Comparison of ENCODE assay signal across 21 cellular contexts in the genomic region with DNA sequence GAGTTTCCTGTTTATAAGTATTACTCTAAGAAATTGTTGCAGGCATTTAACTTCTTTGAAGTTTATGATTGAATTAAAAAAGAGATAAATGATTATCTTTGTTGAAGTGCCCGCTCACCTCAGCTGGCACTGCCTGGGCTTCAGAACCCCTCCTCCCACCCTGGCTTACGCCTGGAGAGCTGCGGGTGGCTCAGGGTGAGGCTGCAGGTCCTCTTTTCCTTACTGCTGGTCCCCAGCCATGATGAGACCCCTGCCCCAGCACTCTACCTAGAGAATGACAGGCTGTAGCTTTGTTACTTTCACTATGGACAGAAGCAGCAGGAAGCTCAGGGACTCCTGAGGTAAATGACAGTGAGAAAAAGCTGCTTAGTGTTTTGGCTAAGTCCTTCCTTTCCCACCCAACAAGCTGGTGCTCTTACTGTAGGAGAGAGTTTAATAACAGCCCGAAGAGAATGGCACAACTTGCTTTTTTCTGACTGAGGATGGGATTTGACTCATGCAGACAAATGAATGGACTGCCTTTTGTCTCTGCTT.
"Had no signal": no experiment of that assay in that cellular context is flagged by ENCODE, and none has a peak within 500 bp of the region (broad histone marks: within the 10 kb centered on the region; RNA-seq: fewer than 3 reads in every experiment).

No MANE protein-coding gene starts in this region.

- H3K36me3 ChIP-seq: cardiac muscle cell, sigmoid colon, upper lobe of right lung had no signal

- H3K9me3 ChIP-seq: esophagus muscularis mucosa, sigmoid colon, stomach, testis, upper lobe of right lung had no signal

- H3K27me3 ChIP-seq: cardiac muscle cell, esophagus muscularis mucosa, sigmoid colon, stomach, testis, upper lobe of right lung had no signal

- H3K4me3 Mint-ChIP-seq: activated CD4-positive, alpha-beta memory T cell treated with anti-CD3 and anti-CD28 coated beads, Interleukin-2, amount 10 ng/mL, durations not matched to agents 7 days and 5 days; activated CD4-positive, alpha-beta T cell treated with anti-CD3 and anti-CD28 coated beads, Interleukin-2, amount 10 ng/mL, durations not matched to agents 24 days and 14 days; activated naive CD4-positive, alpha-beta T cell treated with anti-CD3 and anti-CD28 coated beads, Interleukin-2, amount 10 ng/mL, durations not matched to agents 7 days and 5 days; effector memory CD8-positive, alpha-beta T cell; memory B cell; nephron; stimulated activated memory B cell treated with anti-CD40 and anti-IgM and Interleukin-4, amounts not matched to agents 10 μg/mL and 1 μg/mL and 100 μg/mL, for 72 hours had no signal

- H3K4me2 ChIP-seq: smooth muscle cell had no signal

- H3K4me3 ChIP-seq: cardiac muscle cell, esophagus muscularis mucosa, sigmoid colon, smooth muscle cell, stomach, testis, upper lobe of right lung had no signal

- DNase-seq: activated CD4-positive, alpha-beta memory T cell treated with anti-CD3 and anti-CD28 coated beads, Interleukin-2, amount 10 ng/mL, durations not matched to agents 7 days and 5 days; activated CD4-positive, alpha-beta T cell treated with anti-CD3 and anti-CD28 coated beads, Interleukin-2, amount 10 ng/mL, durations not matched to agents 24 days and 14 days; activated effector memory CD4-positive, alpha-beta T cell treated with anti-CD3 and anti-CD28 coated beads, Interleukin-2, amount 50 U/mL, for 16 hours; activated naive CD4-positive, alpha-beta T cell treated with anti-CD3 and anti-CD28 coated beads, Interleukin-2, amount 10 ng/mL, durations not matched to agents 7 days and 5 days; amygdala; dermis blood vessel endothelial cell; effector memory CD8-positive, alpha-beta T cell; hippocampal formation; sigmoid colon; stimulated activated CD4-positive, alpha-beta T cell treated with anti-CD3 and anti-CD28 coated beads, Interleukin-15, amount 100 ng/mL, for 24 hours; stomach; T-helper 2 cell; testis; upper lobe of right lung had no signal

- H3K27me3 Mint-ChIP-seq: activated CD4-positive, alpha-beta memory T cell treated with anti-CD3 and anti-CD28 coated beads, Interleukin-2, amount 10 ng/mL, durations not matched to agents 7 days and 5 days; effector memory CD8-positive, alpha-beta T cell; memory B cell; stimulated activated memory B cell treated with anti-CD40 and anti-IgM and Interleukin-4, amounts not matched to agents 10 μg/mL and 1 μg/mL and 100 μg/mL, for 72 hours had no signal

- ATAC-seq: activated CD4-positive, CD25-positive, alpha-beta regulatory T cell treated with anti-CD3 and anti-CD28 coated beads, Interleukin-2, amount 50 U/mL, for 24 hours; effector memory CD8-positive, alpha-beta T cell; stimulated activated memory B cell treated with anti-CD40 and anti-IgM and Interleukin-4, amounts not matched to agents 10 μg/mL and 1 μg/mL and 100 μg/mL, for 72 hours; upper lobe of right lung had no signal

- H3K27ac ChIP-seq: cardiac muscle cell, upper lobe of right lung had no signal

- H3K27ac Mint-ChIP-seq: activated CD4-positive, alpha-beta memory T cell treated with anti-CD3 and anti-CD28 coated beads, Interleukin-2, amount 10 ng/mL, durations not matched to agents 7 days and 5 days; activated CD4-positive, alpha-beta T cell treated with anti-CD3 and anti-CD28 coated beads, Interleukin-2, amount 10 ng/mL, durations not matched to agents 24 days and 14 days; activated naive CD4-positive, alpha-beta T cell treated with anti-CD3 and anti-CD28 coated beads, Interleukin-2, amount 10 ng/mL, durations not matched to agents 7 days and 5 days; effector memory CD8-positive, alpha-beta T cell; memory B cell; stimulated activated memory B cell treated with anti-CD40 and anti-IgM and Interleukin-4, amounts not matched to agents 10 μg/mL and 1 μg/mL and 100 μg/mL, for 72 hours had no signal

- H3K36me3 Mint-ChIP-seq: activated naive CD4-positive, alpha-beta T cell treated with anti-CD3 and anti-CD28 coated beads, Interleukin-2, amount 10 ng/mL, durations not matched to agents 7 days and 5 days had no signal

- H3K9me3 Mint-ChIP-seq: activated CD4-positive, alpha-beta memory T cell treated with anti-CD3 and anti-CD28 coated beads, Interleukin-2, amount 10 ng/mL, durations not matched to agents 7 days and 5 days; activated CD4-positive, alpha-beta T cell treated with anti-CD3 and anti-CD28 coated beads, Interleukin-2, amount 10 ng/mL, durations not matched to agents 24 days and 14 days; activated naive CD4-positive, alpha-beta T cell treated with anti-CD3 and anti-CD28 coated beads, Interleukin-2, amount 10 ng/mL, durations not matched to agents 7 days and 5 days; effector memory CD8-positive, alpha-beta T cell; memory B cell; nephron; stimulated activated memory B cell treated with anti-CD40 and anti-IgM and Interleukin-4, amounts not matched to agents 10 μg/mL and 1 μg/mL and 100 μg/mL, for 72 hours had no signal
